Comparison of ENCODE assay signal across 1 cellular context in the genomic region with DNA sequence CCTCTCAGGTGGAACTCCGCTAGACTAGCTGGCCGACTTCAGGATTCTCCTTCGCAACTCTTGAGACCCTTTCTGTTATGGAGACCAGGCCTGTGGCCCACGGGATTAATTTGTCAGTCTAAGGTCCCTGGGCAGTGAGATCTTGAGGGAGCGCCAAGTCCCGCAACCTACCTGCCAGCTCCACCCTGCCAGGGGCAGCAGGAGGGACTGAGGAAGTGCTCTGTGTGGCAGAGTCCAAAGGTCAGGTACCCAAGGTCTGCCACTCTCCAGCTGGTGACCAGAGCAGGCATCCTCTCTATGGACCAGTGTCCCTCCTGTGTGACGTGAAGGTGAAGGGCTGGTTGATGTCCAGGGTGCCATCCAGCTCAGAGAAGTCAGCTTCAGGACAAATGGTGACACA.
TF ChIP-seq lines count a peak whose summit lies in the region.

No MANE protein-coding gene starts in this region.

TF ChIP-seq in GM23338, 12 proteins besides CTCF, POLR2A, EP300 and RAD21 (continued from another document):
- TF ChIP-seq, protein P1, sequence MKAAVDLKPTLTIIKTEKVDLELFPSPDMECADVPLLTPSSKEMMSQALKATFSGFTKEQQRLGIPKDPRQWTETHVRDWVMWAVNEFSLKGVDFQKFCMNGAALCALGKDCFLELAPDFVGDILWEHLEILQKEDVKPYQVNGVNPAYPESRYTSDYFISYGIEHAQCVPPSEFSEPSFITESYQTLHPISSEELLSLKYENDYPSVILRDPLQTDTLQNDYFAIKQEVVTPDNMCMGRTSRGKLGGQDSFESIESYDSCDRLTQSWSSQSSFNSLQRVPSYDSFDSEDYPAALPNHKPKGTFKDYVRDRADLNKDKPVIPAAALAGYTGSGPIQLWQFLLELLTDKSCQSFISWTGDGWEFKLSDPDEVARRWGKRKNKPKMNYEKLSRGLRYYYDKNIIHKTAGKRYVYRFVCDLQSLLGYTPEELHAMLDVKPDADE (IDR thresholded peaks at IDR 0.05): no peak
- TF ChIP-seq EZH2phosphoT487 (IDR thresholded peaks at IDR 0.05; ENCODE audit: unreplicated experiment) (no peak), CREB1 (CRISPR knock-in tag; IDR thresholded peaks at IDR 0.05; ENCODE audit: low read depth) (no peak), POLR2AphosphoS5 (IDR thresholded peaks at IDR 0.05; ENCODE audit: low read depth) (no peak)
